27 cellular contexts compared by ENCODE assay signal in genomic region chr2:187971893-187972292, GRCh38.
DNase-seq lines count a peak whose midpoint lies in the region; ATAC-seq and TF ChIP-seq lines count a peak whose summit lies in the region.
"Had no signal": no experiment of that assay in that cellular context is flagged by ENCODE, and none has a peak within 500 bp of the region (broad histone marks: within the 10 kb centered on the region; RNA-seq: fewer than 3 reads in every experiment).

No MANE protein-coding gene starts in this region.

- H3K4me3 ChIP-seq in GM12865 (ENCODE audit: low read depth, low read length) (no peak overlapping the region), PC-3 (ENCODE audit: low read length) (no peak overlapping the region)
- H3K4me3 ChIP-seq: HAP-1, transverse colon had no signal

- H3K27ac ChIP-seq in PC-3 (ENCODE audit: low read length): no peak overlapping the region
- H3K27ac ChIP-seq in foreskin keratinocyte: no peak overlapping the region
- H3K27ac ChIP-seq: transverse colon, WERI-Rb-1 had no signal

- ATAC-seq in PC-3 (no peak), foreskin keratinocyte (no peak), GM21367 (IDR thresholded peaks at IDR 0.05; ENCODE audit: unreplicated experiment) (no peak)
- ATAC-seq: activated naive CD4-positive, alpha-beta T cell treated with anti-CD3 and anti-CD28 coated beads, Interleukin-2, amount 50 U/mL, for 72 hours; HepG2; left colon; natural killer cell treated with Interleukin-12 subunit alpha and Interleukin-12 subunit beta and Interleukin-15 and Interleukin-18, amount 100 ng/mL, for 72 hours had no signal

- no peaks in the 10 kb centered on the region for H3K27me3 ChIP-seq in PC-3 (ENCODE audit: low read length)
- H3K27me3 ChIP-seq in foreskin keratinocyte: no peaks in the 10 kb centered on the region
- H3K27me3 ChIP-seq: transverse colon had no signal

- no peak overlapping the region for H2AFZ ChIP-seq in PC-3 (ENCODE audit: low read length)

- intact Hi-C loops in PC-3 (cut with micrococcal nuclease): no loop called here

- CTCF ChIA-PET in PC-3 (lab: Charles Lee): interaction anchor here (0.6 kb wide), 1 partner anchor 319 kb away, joined by 4 read pairs; the partner anchor contains the start of gene GULP1

- DNase-seq in GM12865 (ENCODE audit: low read depth): no peak
- DNase-seq in Kasumi-1 (lab: John Stamatoyannopoulos, UW): peak; percentile 15 to 30
- DNase-seq in PC-3: no peak
- DNase-seq in foreskin keratinocyte: no peak
- DNase-seq in occipital lobe (lab: John Stamatoyannopoulos, UW): no peak
- DNase-seq in D341Med (ENCODE audit: low spot score): no peak
- DNase-seq: activated CD4-positive, alpha-beta T cell treated with anti-CD3 and anti-CD28 coated beads for 48 hours; activated CD8-positive, alpha-beta memory T cell treated with anti-CD3 and anti-CD28 coated beads for 24 hours; activated T-cell treated with anti-CD3 and anti-CD28 coated beads for 4 hours; DND-41; GF-D8; hippocampal formation; immature natural killer cell; left colon; NCI-H1092 treated with DMSO at 0.1 percent for 48 hours; NCI-H187; NCI-H2171; NCI-H510A; NK-92 treated with Interleukin-12 subunit alpha and Interleukin-12 subunit beta, amount 100 ng/mL, for 24 hours; stimulated activated CD4-positive, alpha-beta T cell treated with anti-CD3 and anti-CD28 coated beads, Interleukin-4, amount 100 ng/mL, for 4 hours; transverse colon; WERI-Rb-1 had no signal

- no peaks in the 10 kb centered on the region; the same call in 1 of the 2 replicates for H3K36me3 ChIP-seq in PC-3 (ENCODE audit: low read depth, low read length)
- H3K36me3 ChIP-seq: HAP-1, transverse colon, WERI-Rb-1 had no signal

- no peak overlapping the region for H3K9ac ChIP-seq in PC-3 (ENCODE audit: low read length)

- no peaks in the 10 kb centered on the region for H3K9me2 ChIP-seq in PC-3 (replicated peaks; ENCODE audit: low read length)

- no TSS peak for BruUV-seq in PC-3 (replicated peaks; lab: Mats Ljungman, UMichigan)

- no peaks in the 10 kb centered on the region for H3F3A ChIP-seq in PC-3 (ENCODE audit: low read length, unreplicated experiment)

- TF ChIP-seq CTCF in GM12865 (IDR thresholded peaks at IDR 0.05; ENCODE audit: insufficient read depth, low read depth, low read length, missing control alignments) (peak; percentile 2), PC-3 (conservative IDR thresholded peaks at IDR 0.05; ENCODE audit: low read depth, low read length) (peak; percentile 30; the same call in 1 of the 2 replicates), foreskin keratinocyte (conservative IDR thresholded peaks at IDR 0.05) (peak; percentile 34)

- no peaks in the 10 kb centered on the region for H4K20me1 ChIP-seq in PC-3 (ENCODE audit: low read length)

- H3K79me2 ChIP-seq in PC-3 (ENCODE audit: low read length): no peaks in the 10 kb centered on the region

- H3K4me1 ChIP-seq in PC-3 (ENCODE audit: insufficient read depth, low read length) (no peaks in the 10 kb centered on the region), foreskin keratinocyte (no peaks in the 10 kb centered on the region)
- H3K4me1 ChIP-seq: transverse colon had no signal

- H3K4me2 ChIP-seq in PC-3 (ENCODE audit: low read length): no peak overlapping the region

- POLR2A ChIA-PET in PC-3 (lab: Charles Lee; ENCODE audit: unreplicated experiment): no interaction called here

- no peaks in the 10 kb centered on the region for H3K9me3 ChIP-seq in PC-3 (ENCODE audit: low read length)
- H3K9me3 ChIP-seq: HAP-1, transverse colon had no signal

Comparison
In these comparisons a context has a peak if more than half of its experiments do, and no peak if none do; other contexts are left out.
1. DNase-seq: peak in Kasumi-1 (2 of 2); none in GM12865 (single experiment), PC-3 (single experiment), foreskin keratinocyte (0 of 2), occipital lobe (single experiment) and D341Med (single experiment).
2. Peak in every context shown above with its lines, with median percentiles within 50 percentile points of each other: CTCF ChIP-seq.